Comparison of ENCODE assay signal across 1 cellular context in the genomic region with DNA sequence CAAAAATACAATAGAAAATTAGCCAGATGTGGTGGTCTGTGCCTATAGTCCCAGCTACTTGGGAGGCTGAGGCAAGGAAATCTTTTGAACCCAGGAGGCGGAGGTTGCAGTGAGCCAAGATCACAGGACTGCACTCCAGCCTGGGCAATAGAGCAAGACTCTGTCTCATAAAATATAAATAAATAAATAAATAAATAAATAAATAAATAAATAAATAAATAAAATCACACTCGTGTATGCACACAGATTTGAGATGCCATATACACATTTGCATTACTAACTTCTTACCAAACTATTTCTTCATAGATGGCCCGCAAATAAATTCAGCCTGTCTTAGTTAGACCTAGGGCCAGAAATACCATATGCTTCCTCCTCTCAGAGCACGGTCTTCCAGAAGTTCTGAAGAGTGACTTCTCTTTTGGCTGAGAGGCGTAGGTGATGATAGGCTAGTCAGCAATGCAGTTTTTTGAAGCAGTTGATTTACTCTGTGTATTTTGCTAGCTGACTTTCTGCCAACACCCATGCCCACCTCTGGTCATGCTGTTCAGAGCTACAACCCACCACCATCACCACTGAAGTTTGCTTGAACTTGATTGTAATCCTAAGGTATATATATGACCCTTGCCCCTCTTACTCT.
TF ChIP-seq lines count a peak whose summit lies in the region.

No MANE protein-coding gene starts in this region.

TF ChIP-seq in HEK293, 187 proteins besides CTCF, POLR2A, EP300 and RAD21 (continued from another document):
- TF ChIP-seq, protein P1, sequence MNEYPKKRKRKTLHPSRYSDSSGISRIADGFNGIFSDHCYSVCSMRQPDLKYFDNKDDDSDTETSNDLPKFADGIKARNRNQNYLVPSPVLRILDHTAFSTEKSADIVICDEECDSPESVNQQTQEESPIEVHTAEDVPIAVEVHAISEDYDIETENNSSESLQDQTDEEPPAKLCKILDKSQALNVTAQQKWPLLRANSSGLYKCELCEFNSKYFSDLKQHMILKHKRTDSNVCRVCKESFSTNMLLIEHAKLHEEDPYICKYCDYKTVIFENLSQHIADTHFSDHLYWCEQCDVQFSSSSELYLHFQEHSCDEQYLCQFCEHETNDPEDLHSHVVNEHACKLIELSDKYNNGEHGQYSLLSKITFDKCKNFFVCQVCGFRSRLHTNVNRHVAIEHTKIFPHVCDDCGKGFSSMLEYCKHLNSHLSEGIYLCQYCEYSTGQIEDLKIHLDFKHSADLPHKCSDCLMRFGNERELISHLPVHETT (tag by site-specific recombination; IDR thresholded peaks at IDR 0.05): no peak
- TF ChIP-seq ZNF701 (tag by site-specific recombination; IDR thresholded peaks at IDR 0.05): no peak
- 0 out of 2 replicates have a peak, but pooled peaks have one; percentile 46 for TF ChIP-seq ZXDB (tag by site-specific recombination; IDR thresholded peaks at IDR 0.05)
- TF ChIP-seq ZNF777 (tag by site-specific recombination; IDR thresholded peaks at IDR 0.05; ENCODE audit: borderline replicate concordance): no peak
- TF ChIP-seq ZSCAN23 (tag by site-specific recombination; IDR thresholded peaks at IDR 0.05): no peak
- TF ChIP-seq, protein P2, sequence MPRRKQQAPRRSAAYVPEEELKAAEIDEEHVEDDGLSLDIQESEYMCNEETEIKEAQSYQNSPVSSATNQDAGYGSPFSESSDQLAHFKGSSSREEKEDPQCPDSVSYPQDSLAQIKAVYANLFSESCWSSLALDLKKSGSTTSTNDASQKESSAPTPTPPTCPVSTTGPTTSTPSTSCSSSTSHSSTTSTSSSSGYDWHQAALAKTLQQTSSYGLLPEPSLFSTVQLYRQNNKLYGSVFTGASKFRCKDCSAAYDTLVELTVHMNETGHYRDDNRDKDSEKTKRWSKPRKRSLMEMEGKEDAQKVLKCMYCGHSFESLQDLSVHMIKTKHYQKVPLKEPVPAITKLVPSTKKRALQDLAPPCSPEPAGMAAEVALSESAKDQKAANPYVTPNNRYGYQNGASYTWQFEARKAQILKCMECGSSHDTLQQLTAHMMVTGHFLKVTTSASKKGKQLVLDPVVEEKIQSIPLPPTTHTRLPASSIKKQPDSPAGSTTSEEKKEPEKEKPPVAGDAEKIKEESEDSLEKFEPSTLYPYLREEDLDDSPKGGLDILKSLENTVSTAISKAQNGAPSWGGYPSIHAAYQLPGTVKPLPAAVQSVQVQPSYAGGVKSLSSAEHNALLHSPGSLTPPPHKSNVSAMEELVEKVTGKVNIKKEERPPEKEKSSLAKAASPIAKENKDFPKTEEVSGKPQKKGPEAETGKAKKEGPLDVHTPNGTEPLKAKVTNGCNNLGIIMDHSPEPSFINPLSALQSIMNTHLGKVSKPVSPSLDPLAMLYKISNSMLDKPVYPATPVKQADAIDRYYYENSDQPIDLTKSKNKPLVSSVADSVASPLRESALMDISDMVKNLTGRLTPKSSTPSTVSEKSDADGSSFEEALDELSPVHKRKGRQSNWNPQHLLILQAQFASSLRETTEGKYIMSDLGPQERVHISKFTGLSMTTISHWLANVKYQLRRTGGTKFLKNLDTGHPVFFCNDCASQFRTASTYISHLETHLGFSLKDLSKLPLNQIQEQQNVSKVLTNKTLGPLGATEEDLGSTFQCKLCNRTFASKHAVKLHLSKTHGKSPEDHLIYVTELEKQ (tag by site-specific recombination; IDR thresholded peaks at IDR 0.05; ENCODE audit: borderline replicate concordance): peak; percentile 25; the same call in 1 of the 2 replicates
- TF ChIP-seq ZNF223 (tag by site-specific recombination; IDR thresholded peaks at IDR 0.05): peak; percentile 37; the same call in 1 of the 2 replicates
- TF ChIP-seq, protein P3, sequence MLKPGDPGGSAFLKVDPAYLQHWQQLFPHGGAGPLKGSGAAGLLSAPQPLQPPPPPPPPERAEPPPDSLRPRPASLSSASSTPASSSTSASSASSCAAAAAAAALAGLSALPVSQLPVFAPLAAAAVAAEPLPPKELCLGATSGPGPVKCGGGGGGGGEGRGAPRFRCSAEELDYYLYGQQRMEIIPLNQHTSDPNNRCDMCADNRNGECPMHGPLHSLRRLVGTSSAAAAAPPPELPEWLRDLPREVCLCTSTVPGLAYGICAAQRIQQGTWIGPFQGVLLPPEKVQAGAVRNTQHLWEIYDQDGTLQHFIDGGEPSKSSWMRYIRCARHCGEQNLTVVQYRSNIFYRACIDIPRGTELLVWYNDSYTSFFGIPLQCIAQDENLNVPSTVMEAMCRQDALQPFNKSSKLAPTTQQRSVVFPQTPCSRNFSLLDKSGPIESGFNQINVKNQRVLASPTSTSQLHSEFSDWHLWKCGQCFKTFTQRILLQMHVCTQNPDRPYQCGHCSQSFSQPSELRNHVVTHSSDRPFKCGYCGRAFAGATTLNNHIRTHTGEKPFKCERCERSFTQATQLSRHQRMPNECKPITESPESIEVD (tag by site-specific recombination; IDR thresholded peaks at IDR 0.05): no peak
- TF ChIP-seq ZNF426 (tag by site-specific recombination; IDR thresholded peaks at IDR 0.05): peak; percentile 84
- TF ChIP-seq, protein P4, sequence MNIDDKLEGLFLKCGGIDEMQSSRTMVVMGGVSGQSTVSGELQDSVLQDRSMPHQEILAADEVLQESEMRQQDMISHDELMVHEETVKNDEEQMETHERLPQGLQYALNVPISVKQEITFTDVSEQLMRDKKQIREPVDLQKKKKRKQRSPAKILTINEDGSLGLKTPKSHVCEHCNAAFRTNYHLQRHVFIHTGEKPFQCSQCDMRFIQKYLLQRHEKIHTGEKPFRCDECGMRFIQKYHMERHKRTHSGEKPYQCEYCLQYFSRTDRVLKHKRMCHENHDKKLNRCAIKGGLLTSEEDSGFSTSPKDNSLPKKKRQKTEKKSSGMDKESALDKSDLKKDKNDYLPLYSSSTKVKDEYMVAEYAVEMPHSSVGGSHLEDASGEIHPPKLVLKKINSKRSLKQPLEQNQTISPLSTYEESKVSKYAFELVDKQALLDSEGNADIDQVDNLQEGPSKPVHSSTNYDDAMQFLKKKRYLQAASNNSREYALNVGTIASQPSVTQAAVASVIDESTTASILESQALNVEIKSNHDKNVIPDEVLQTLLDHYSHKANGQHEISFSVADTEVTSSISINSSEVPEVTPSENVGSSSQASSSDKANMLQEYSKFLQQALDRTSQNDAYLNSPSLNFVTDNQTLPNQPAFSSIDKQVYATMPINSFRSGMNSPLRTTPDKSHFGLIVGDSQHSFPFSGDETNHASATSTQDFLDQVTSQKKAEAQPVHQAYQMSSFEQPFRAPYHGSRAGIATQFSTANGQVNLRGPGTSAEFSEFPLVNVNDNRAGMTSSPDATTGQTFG (tag by site-specific recombination; IDR thresholded peaks at IDR 0.05; ENCODE audit: borderline replicate concordance): no peak
- TF ChIP-seq ZNF2 (tag by site-specific recombination; IDR thresholded peaks at IDR 0.05): no peak
